Comparison of ENCODE assay signal across 14 cellular contexts in genomic region chr9:81595887-81596558, GRCh38.
DNase-seq lines count a peak whose midpoint lies in the region; ATAC-seq lines count a peak whose summit lies in the region.
"Had no signal": no experiment of that assay in that cellular context is flagged by ENCODE, and none has a peak within 500 bp of the region (broad histone marks: within the 10 kb centered on the region; RNA-seq: fewer than 3 reads in every experiment).

No MANE protein-coding gene starts in this region.

- peaks cover 6% of the 10 kb centered on the region for H3K79me1 ChIP-seq in trophoblast cell (ENCODE audit: low read length)

- DNase-seq in D341Med (ENCODE audit: low spot score) (peak; percentile 56), NCI-H146 (lab: John Stamatoyannopoulos, UW) (peak; percentile 90), caudate nucleus (lab: John Stamatoyannopoulos, UW) (peak in 7 of 61 donors; percentile 13 to 49 (median 23)), HUDEP-2 (lab: John Stamatoyannopoulos, UW; ENCODE audit: unreplicated experiment in 76 of 76) (no peak), trophoblast cell (no peak)
- no peak for DNase-seq in natural killer cell treated with Interleukin-12 subunit alpha and Interleukin-12 subunit beta and Interleukin-15 and Interleukin-18, amount 100 ng/mL, for 72 hours (ENCODE audit: low spot score)
- no peak for DNase-seq in activated T-cell treated with anti-CD3 and anti-CD28 coated beads, Interleukin-2, amount 50 U/mL, for 24 hours
- DNase-seq: KBM-7; kidney; NCI-H526; stimulated activated naive CD4-positive, alpha-beta T cell had no signal

- H3K79me2 ChIP-seq in trophoblast cell (ENCODE audit: control insufficient read depth, insufficient read depth, low read length, poor library complexity), result no peaks in the 10 kb centered on the region

- H3K36me3 ChIP-seq in trophoblast cell (ENCODE audit: control insufficient read depth in 1 of 2, insufficient read depth in 2 of 2, low read length in 2 of 2), result peaks cover 9 to 17% of the 10 kb centered on the region in 2 experiments
- H3K36me3 ChIP-seq: cardiac muscle cell had no signal

- no peak overlapping the region for H4K91ac ChIP-seq in trophoblast cell (ENCODE audit: low read depth, low read length)

- no peaks in the 10 kb centered on the region for H3K27me3 ChIP-seq in trophoblast cell (ENCODE audit: insufficient read depth, low read length)

- no peak overlapping the region for H4K12ac ChIP-seq in trophoblast cell (ENCODE audit: low read depth, low read length)

- H2AFZ ChIP-seq in trophoblast cell (ENCODE audit: insufficient read depth, low read length, poor library complexity), result no peak overlapping the region

- peaks cover 33 to 45% of the 10 kb centered on the region in 2 donors for H3K4me1 Mint-ChIP-seq in natural killer cell treated with Interleukin-12 subunit alpha and Interleukin-12 subunit beta and Interleukin-15 and Interleukin-18, amount 100 ng/mL, for 72 hours (ENCODE audit: low read depth in 2 of 2)
- peaks cover 8% of the 10 kb centered on the region for H3K4me1 Mint-ChIP-seq in activated T-cell treated with anti-CD3 and anti-CD28 coated beads, Interleukin-2, amount 50 U/mL, for 24 hours (ENCODE audit: low read depth)

- no peak overlapping the region for H2BK12ac ChIP-seq in trophoblast cell (ENCODE audit: low read length)

- H2AK5ac ChIP-seq in trophoblast cell (ENCODE audit: low read length), result no peak overlapping the region

- H3K4ac ChIP-seq in trophoblast cell (ENCODE audit: low read depth, low read length), result no peak overlapping the region

- no peak overlapping the region for H3K4me3 ChIP-seq in trophoblast cell (ENCODE audit: low read depth, low read length)
- H3K4me3 ChIP-seq: cardiac muscle cell had no signal

- no peak overlapping the region for H3K23ac ChIP-seq in trophoblast cell (ENCODE audit: low read length)

- H3K27ac ChIP-seq in caudate nucleus (ENCODE audit: low read depth, low read length) (peak overlapping the region; percentile 22), trophoblast cell (ENCODE audit: low read depth, low read length) (no peak overlapping the region)
- H3K27ac ChIP-seq: cardiac muscle cell had no signal

- no peak overlapping the region for H3K14ac ChIP-seq in trophoblast cell (ENCODE audit: low read length)

- H3K4me1 ChIP-seq in trophoblast cell (ENCODE audit: control insufficient read depth in 1 of 2, insufficient read depth in 2 of 2, low read length in 2 of 2), result peaks cover 0 to 2% of the 10 kb centered on the region in 2 experiments

- peak overlapping the region; percentile 52 to 63 for H3K27ac Mint-ChIP-seq in natural killer cell treated with Interleukin-12 subunit alpha and Interleukin-12 subunit beta and Interleukin-15 and Interleukin-18, amount 100 ng/mL, for 72 hours
- H3K27ac Mint-ChIP-seq in activated T-cell treated with anti-CD3 and anti-CD28 coated beads, Interleukin-2, amount 50 U/mL, for 24 hours, result no peak overlapping the region

- H3K36me3 Mint-ChIP-seq in natural killer cell treated with Interleukin-12 subunit alpha and Interleukin-12 subunit beta and Interleukin-15 and Interleukin-18, amount 100 ng/mL, for 72 hours, result no peaks in the 10 kb centered on the region
- no peaks in the 10 kb centered on the region for H3K36me3 Mint-ChIP-seq in activated T-cell treated with anti-CD3 and anti-CD28 coated beads, Interleukin-2, amount 50 U/mL, for 24 hours (ENCODE audit: low read depth)

- peak overlapping the region; percentile 4 for H3K4me3 Mint-ChIP-seq in natural killer cell treated with Interleukin-12 subunit alpha and Interleukin-12 subunit beta and Interleukin-15 and Interleukin-18, amount 100 ng/mL, for 72 hours
- H3K4me3 Mint-ChIP-seq in activated T-cell treated with anti-CD3 and anti-CD28 coated beads, Interleukin-2, amount 50 U/mL, for 24 hours, result no peak overlapping the region

- no CpG with 5 or more reads among the region's 10 CpGs for WGBS in trophoblast cell (ENCODE audit: extremely low coverage, insufficient coverage, insufficient read length)

- H3K4me2 ChIP-seq in trophoblast cell (ENCODE audit: low read length), result no peak overlapping the region

- no peak overlapping the region for H3K9ac ChIP-seq in trophoblast cell (ENCODE audit: low read length)

- no peaks in the 10 kb centered on the region for H3K9me3 Mint-ChIP-seq in natural killer cell treated with Interleukin-12 subunit alpha and Interleukin-12 subunit beta and Interleukin-15 and Interleukin-18, amount 100 ng/mL, for 72 hours
- no peaks in the 10 kb centered on the region for H3K9me3 Mint-ChIP-seq in activated T-cell treated with anti-CD3 and anti-CD28 coated beads, Interleukin-2, amount 50 U/mL, for 24 hours
- H3K9me3 Mint-ChIP-seq: naive thymus-derived CD8-positive, alpha-beta T cell had no signal

- H3K18ac ChIP-seq in trophoblast cell (ENCODE audit: low read length), result no peak overlapping the region

- peaks cover 1% of the 10 kb centered on the region for H3K9me3 ChIP-seq in trophoblast cell (ENCODE audit: insufficient read depth, low read depth, low read length)

- H2BK5ac ChIP-seq in trophoblast cell (ENCODE audit: low read depth, low read length, poor library complexity), result no peak overlapping the region

- no peak for ATAC-seq in natural killer cell treated with Interleukin-12 subunit alpha and Interleukin-12 subunit beta and Interleukin-15 and Interleukin-18, amount 100 ng/mL, for 72 hours
- ATAC-seq in GM19463 (IDR thresholded peaks at IDR 0.05; ENCODE audit: unreplicated experiment), result no peak
- ATAC-seq: naive thymus-derived CD8-positive, alpha-beta T cell had no signal

- no peak overlapping the region for H2BK120ac ChIP-seq in trophoblast cell (ENCODE audit: insufficient read depth, low read length, poor library complexity)

- H4K8ac ChIP-seq in trophoblast cell (ENCODE audit: low read depth, low read length), result no peak overlapping the region

- H3K27me3 Mint-ChIP-seq in natural killer cell treated with Interleukin-12 subunit alpha and Interleukin-12 subunit beta and Interleukin-15 and Interleukin-18, amount 100 ng/mL, for 72 hours, result no peaks in the 10 kb centered on the region
- H3K27me3 Mint-ChIP-seq in activated T-cell treated with anti-CD3 and anti-CD28 coated beads, Interleukin-2, amount 50 U/mL, for 24 hours, result peaks cover 28% of the 10 kb centered on the region

Comparison
In these comparisons a context has a peak if more than half of its experiments do, and no peak if none do; other contexts are left out.
1. DNase-seq: peak in D341Med (single experiment) and NCI-H146 (single experiment); none in natural killer cell treated with Interleukin-12 subunit alpha and Interleukin-12 subunit beta and Interleukin-15 and Interleukin-18, amount 100 ng/mL, for 72 hours (single experiment), HUDEP-2 (0 of 76), activated T-cell treated with anti-CD3 and anti-CD28 coated beads, Interleukin-2, amount 50 U/mL, for 24 hours (single experiment) and trophoblast cell (0 of 2).